ENCODE assay signal across 3 cellular contexts in the genomic region with DNA sequence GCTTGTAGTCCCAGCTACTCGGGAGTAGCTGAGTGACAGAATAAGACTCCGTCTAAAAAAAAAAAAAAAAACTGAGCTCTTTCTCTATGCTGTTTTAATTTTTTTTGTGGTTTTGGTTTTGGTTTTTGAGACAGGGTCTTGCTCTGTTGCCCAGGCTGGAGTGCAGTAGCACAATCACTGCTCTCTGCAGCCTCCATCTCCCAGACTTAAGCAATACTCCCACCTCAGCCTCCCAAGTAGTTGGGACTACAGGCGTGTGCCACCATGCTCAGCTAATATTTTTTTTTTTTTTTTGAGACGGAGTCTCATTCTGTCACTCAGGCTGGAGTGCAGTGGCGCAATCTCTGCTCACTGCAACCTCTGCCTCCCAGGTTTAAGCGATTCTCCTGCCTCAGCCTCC. TPM values are rescaled to one million over a fixed set of nuclear protein-coding genes. Genes with fewer than 3 reads are reported as not detected.
"Had no signal": no experiment of that assay in that cellular context is flagged by ENCODE, and none has a peak within 500 bp of the region (broad histone marks: within the 10 kb centered on the region; RNA-seq: fewer than 3 reads in every experiment).

No MANE protein-coding gene starts in this region.

RNA-seq across cellular contexts. Expression of gene MYO15B, which starts 4.4 kb away (rescaled TPM):
- total RNA-seq: RPMI7951 had no signal

RNA-seq across cellular contexts. Expression of gene SMIM5, which starts 50.0 kb away (rescaled TPM):
- total RNA-seq: RPMI7951, SK-MEL-5 had no signal

RNA-seq across cellular contexts. Expression of gene LLGL2, which starts 57.7 kb away (rescaled TPM):
- total RNA-seq: SJCRH30 had no signal
